8 cellular contexts compared by ENCODE assay signal in the genomic region with DNA sequence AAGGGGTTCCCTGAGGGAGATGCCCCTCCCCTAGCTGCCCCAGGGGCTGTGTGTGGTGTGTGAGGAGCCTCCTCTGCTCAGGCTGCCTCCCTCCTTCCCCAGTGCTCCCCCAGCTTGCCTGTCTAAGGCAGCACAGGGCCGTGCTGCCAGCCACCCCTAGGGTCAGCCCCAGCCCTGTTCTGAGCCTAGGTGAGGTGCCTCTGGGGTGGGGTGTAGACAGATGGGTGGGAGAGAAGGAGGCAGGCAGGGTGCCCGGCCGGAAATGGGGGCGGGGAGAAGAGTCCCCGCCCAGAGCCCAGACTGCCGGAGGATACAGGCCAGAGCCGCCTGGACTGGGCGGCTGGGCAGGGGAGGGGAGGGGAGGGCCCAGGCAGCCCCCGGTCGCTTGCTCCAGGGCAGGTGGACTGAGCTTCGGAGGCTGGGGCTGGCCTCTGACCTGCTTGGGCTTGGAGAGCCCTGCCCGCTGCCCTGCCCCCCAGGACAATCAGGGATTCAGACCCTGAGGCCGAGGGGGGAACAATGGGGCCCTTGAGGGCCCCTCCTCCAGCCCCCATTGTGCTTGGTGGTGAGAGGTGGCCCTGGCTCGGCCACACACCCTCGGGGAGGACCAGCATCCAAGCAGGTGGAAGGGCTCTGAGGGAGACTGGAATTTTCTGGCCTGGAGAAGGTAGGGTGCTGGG. TPM values are rescaled to one million over a fixed set of nuclear protein-coding genes. Genes with fewer than 3 reads are reported as not detected.
DNase-seq lines count a peak whose midpoint lies in the region; ATAC-seq and TF ChIP-seq lines count a peak whose summit lies in the region.

TSS of gene GJC2 (plus strand) at position 590 of the 680 bp plus-strand sequence. CDS start 7,829 bp downstream, outside the sequence.

- intact Hi-C loops in left lung (cut with DNase I) = no loop called here

- peaks cover 14% of the 10 kb centered on the region for H3K4me1 ChIP-seq in HUES6 (ENCODE audit: control insufficient read depth, insufficient read depth, low read length)
- H3K4me1 ChIP-seq in left lung = peaks cover 6 to 59% of the 10 kb centered on the region in 2 donors
- H3K4me1 ChIP-seq in subcutaneous abdominal adipose tissue (ENCODE audit: control insufficient read depth in 5 of 5, insufficient read depth in 5 of 5, low read length in 5 of 5) = peaks cover 4 to 64% (median 43%) of the 10 kb centered on the region in 5 donors

- no peaks in the 10 kb centered on the region for H3K9me3 Mint-ChIP-seq in activated naive CD4-positive, alpha-beta T cell treated with anti-CD3 and anti-CD28 coated beads, Interleukin-2, amount 10 ng/mL, durations not matched to agents 7 days and 5 days

- H3K9me3 ChIP-seq in HUES6 (ENCODE audit: control insufficient read depth, insufficient read depth, low read depth, low read length) (no peaks in the 10 kb centered on the region), left lung (no peaks in the 10 kb centered on the region), subcutaneous abdominal adipose tissue (ENCODE audit: control insufficient read depth in 5 of 5, low read length in 5 of 5) (no peaks in the 10 kb centered on the region)

- peak; percentile 43 for ATAC-seq in left lung
- no peak for ATAC-seq in HG03045 (IDR thresholded peaks at IDR 0.05; ENCODE audit: unreplicated experiment)
- ATAC-seq in GM19324 (IDR thresholded peaks at IDR 0.05; ENCODE audit: low FRiP score, unreplicated experiment) = no peak
- ATAC-seq in GM18498 (IDR thresholded peaks at IDR 0.05; ENCODE audit: unreplicated experiment) = no peak

- DNase-seq in choroid plexus epithelial cell (ENCODE audit: low read depth) = peak; percentile 22
- peak; percentile 33 to 65 for DNase-seq in left lung
- DNase-seq in activated naive CD4-positive, alpha-beta T cell treated with anti-CD3 and anti-CD28 coated beads, Interleukin-2, amount 10 ng/mL, durations not matched to agents 7 days and 5 days = no peak

- H3K36me3 ChIP-seq in HUES6 (ENCODE audit: control insufficient read depth, insufficient read depth, low read length) = peaks cover 18% of the 10 kb centered on the region
- peaks cover 0 to 56% of the 10 kb centered on the region in 2 donors for H3K36me3 ChIP-seq in left lung
- H3K36me3 ChIP-seq in subcutaneous abdominal adipose tissue (ENCODE audit: control insufficient read depth in 5 of 5, insufficient read depth in 5 of 5, low read length in 5 of 5) = peaks cover 0 to 42% (median 39%) of the 10 kb centered on the region in 5 donors

- H3K27ac Mint-ChIP-seq in activated naive CD4-positive, alpha-beta T cell treated with anti-CD3 and anti-CD28 coated beads, Interleukin-2, amount 10 ng/mL, durations not matched to agents 7 days and 5 days = no peak within 1 kb of the TSS

- peaks cover 3% of the 10 kb centered on the region for H3K36me3 Mint-ChIP-seq in activated naive CD4-positive, alpha-beta T cell treated with anti-CD3 and anti-CD28 coated beads, Interleukin-2, amount 10 ng/mL, durations not matched to agents 7 days and 5 days

- H3K9ac ChIP-seq in HUES6 (ENCODE audit: low read length) = peak within 1 kb of the TSS; percentile 45
- peak within 1 kb of the TSS in 2 of 5 donors; percentile 56 to 60 for H3K9ac ChIP-seq in subcutaneous abdominal adipose tissue (ENCODE audit: low read length in 5 of 5)

- TF ChIP-seq CTCF in choroid plexus epithelial cell (conservative IDR thresholded peaks at IDR 0.05; ENCODE audit: low read depth, low read length) (no peak), left lung (IDR thresholded peaks at IDR 0.05) (no peak)

- no peaks in the 10 kb centered on the region for H3K27me3 Mint-ChIP-seq in activated naive CD4-positive, alpha-beta T cell treated with anti-CD3 and anti-CD28 coated beads, Interleukin-2, amount 10 ng/mL, durations not matched to agents 7 days and 5 days

- H3K27me3 ChIP-seq in HUES6 (ENCODE audit: control insufficient read depth, insufficient read depth, low read length) (no peaks in the 10 kb centered on the region), left lung (no peaks in the 10 kb centered on the region), subcutaneous abdominal adipose tissue (ENCODE audit: control insufficient read depth in 5 of 5, insufficient read depth in 4 of 5, low read length in 5 of 5) (no peaks in the 10 kb centered on the region)

- peak within 1 kb of the TSS; percentile 85 for H3K27ac ChIP-seq in HUES6 (ENCODE audit: low read depth, low read length)
- H3K27ac ChIP-seq in left lung = peak within 1 kb of the TSS; percentile 79 to 81
- peak within 1 kb of the TSS; percentile 37 for H3K27ac ChIP-seq in subcutaneous abdominal adipose tissue (ENCODE audit: low read depth, low read length)

- H3K4me3 Mint-ChIP-seq in activated naive CD4-positive, alpha-beta T cell treated with anti-CD3 and anti-CD28 coated beads, Interleukin-2, amount 10 ng/mL, durations not matched to agents 7 days and 5 days = no peak within 1 kb of the TSS

- no peak within 1 kb of the TSS for H3K4me3 ChIP-seq in HUES6 (ENCODE audit: low read depth, low read length)
- H3K4me3 ChIP-seq in choroid plexus epithelial cell (ENCODE audit: low read depth, low read length) = no peak within 1 kb of the TSS
- H3K4me3 ChIP-seq in left lung = peak within 1 kb of the TSS in 1 of 2 donors; percentile 23
- peak within 1 kb of the TSS in 3 of 5 donors; percentile 28 to 39 (median 31) for H3K4me3 ChIP-seq in subcutaneous abdominal adipose tissue (ENCODE audit: low read depth in 1 of 5, low read length in 5 of 5)

- CTCF ChIA-PET in activated naive CD4-positive, alpha-beta T cell treated with anti-CD3 and anti-CD28 coated beads, Interleukin-2, amount 10 ng/mL, durations not matched to agents 7 days and 5 days (lab: Charles Lee) = interaction anchor here (0.7 kb wide), 1 partner anchor 17 kb away, joined by 3 read pairs; no protein-coding TSS in a partner anchor

- peaks cover 3% of the 10 kb centered on the region for H3K4me1 Mint-ChIP-seq in activated naive CD4-positive, alpha-beta T cell treated with anti-CD3 and anti-CD28 coated beads, Interleukin-2, amount 10 ng/mL, durations not matched to agents 7 days and 5 days

RNA-seq across cellular contexts. Expression of gene GJC2, which starts in this region (rescaled TPM):
- total RNA-seq in left lung = 1 to 10 TPM; 2.3 to 4.9 TPM

Comparison
In these comparisons a context has a peak if more than half of its experiments do, and no peak if none do; other contexts are left out.
1. H3K4me3 ChIP-seq: peak in subcutaneous abdominal adipose tissue (3 of 5); none in HUES6 (single experiment) and choroid plexus epithelial cell (single experiment).
2. Peak in every context shown above with its lines, with median percentiles within 50 percentile points of each other: H3K27ac ChIP-seq.